In the genomic region with DNA sequence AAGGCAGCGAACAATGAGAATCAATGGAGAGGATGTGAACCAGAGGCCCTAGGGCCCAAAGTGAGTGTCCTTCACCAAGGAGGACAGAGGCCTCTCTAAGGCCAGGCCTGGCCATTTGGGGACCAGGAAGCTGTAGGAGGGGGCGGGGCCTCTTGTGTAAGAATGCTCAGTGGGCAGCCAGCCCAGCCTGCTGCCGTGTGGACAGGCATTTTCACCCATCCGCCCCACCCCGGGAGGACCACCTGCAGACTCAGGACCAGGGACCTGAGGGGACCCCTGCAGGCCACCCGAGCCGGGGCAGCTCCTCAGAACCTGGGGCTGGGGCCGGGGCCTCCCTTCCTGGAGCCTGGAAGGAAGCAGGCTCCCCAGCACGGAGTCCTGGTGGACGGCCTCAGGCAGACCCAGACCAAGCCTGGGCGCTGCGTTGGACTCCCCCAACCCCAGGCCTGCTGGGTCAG, we compare ENCODE assay signal across 8 cellular contexts. TPM values are rescaled to one million over a fixed set of nuclear protein-coding genes. Genes with fewer than 3 reads are reported as not detected.
DNase-seq lines count a peak whose midpoint lies in the region; ATAC-seq and TF ChIP-seq lines count a peak whose summit lies in the region.

No MANE protein-coding gene starts in this region.

- H3K79me2 ChIP-seq in OCI-LY1 (ENCODE audit: insufficient read depth, low read length): peaks cover 5% of the 10 kb centered on the region; the same call in 1 of the 2 replicates

- H3K4me1 Mint-ChIP-seq in nephron: peaks cover 6% of the 10 kb centered on the region

- H3K27ac Mint-ChIP-seq in nephron: no peak overlapping the region

- H2AFZ ChIP-seq in OCI-LY1 (ENCODE audit: low read length): no peak overlapping the region

- H3K9me3 Mint-ChIP-seq in nephron: no peaks in the 10 kb centered on the region

- no peak for TF ChIP-seq CTCF in C4-2B (conservative IDR thresholded peaks at IDR 0.05)
- TF ChIP-seq CTCF in OCI-LY1 (IDR thresholded peaks at IDR 0.05; ENCODE audit: low read length): no peak
- TF ChIP-seq CTCF in esophagus squamous epithelium (IDR thresholded peaks at IDR 0.05): no peak
- TF ChIP-seq CTCF in nephron (IDR thresholded peaks at IDR 0.05; ENCODE audit: unreplicated experiment in 3 of 3): no peak

- H3K9me3 ChIP-seq in OCI-LY1 (ENCODE audit: low read length) (no peaks in the 10 kb centered on the region), esophagus squamous epithelium (no peaks in the 10 kb centered on the region)

- H3K27me3 Mint-ChIP-seq in nephron (ENCODE audit: low read depth): no peaks in the 10 kb centered on the region

- H4K20me1 ChIP-seq in OCI-LY1 (ENCODE audit: insufficient read depth, low read length): no peaks in the 10 kb centered on the region

- TF ChIP-seq POLR2A in esophagus squamous epithelium (IDR thresholded peaks at IDR 0.05): no peak

- H3K4me3 Mint-ChIP-seq in nephron: peak overlapping the region; percentile 52 to 64 (median 61)

- H3K27ac ChIP-seq in C4-2B: peak overlapping the region; percentile 69
- no peak overlapping the region for H3K27ac ChIP-seq in OCI-LY1 (ENCODE audit: low read depth, low read length, poor library complexity, severe bottlenecking)
- H3K27ac ChIP-seq in esophagus squamous epithelium: peak overlapping the region; percentile 12 to 87 (median 43)

- H3K9me2 ChIP-seq in OCI-LY1 (ENCODE audit: low read depth, low read length): no peaks in the 10 kb centered on the region

- H3K9ac ChIP-seq in OCI-LY1 (ENCODE audit: low read length): no peak overlapping the region; the same call in 1 of the 2 replicates

- H3K27me3 ChIP-seq in OCI-LY1 (ENCODE audit: insufficient read depth, low read length) (peaks cover 4% of the 10 kb centered on the region; the same call in 1 of the 2 replicates), esophagus squamous epithelium (peaks cover 0 to 6% (median 0%) of the 10 kb centered on the region in 4 donors)

- 0 out of 2 replicates have a peak, but pooled peaks cover 6% of the 10 kb centered on the region for H3F3A ChIP-seq in OCI-LY1 (ENCODE audit: insufficient read depth, low read length)

- H3K4me1 ChIP-seq in OCI-LY1 (ENCODE audit: insufficient read depth, low read length, severe bottlenecking) (peaks cover 41% of the 10 kb centered on the region), esophagus squamous epithelium (peaks cover 35 to 65% (median 44%) of the 10 kb centered on the region in 3 donors)

- peak overlapping the region; percentile 99 for H3K4me2 ChIP-seq in OCI-LY1 (ENCODE audit: low read length)

- H3K4me3 ChIP-seq in OCI-LY1 (ENCODE audit: low read depth, low read length, poor library complexity, severe bottlenecking) (peak overlapping the region; percentile 80), esophagus squamous epithelium (peak overlapping the region in 2 of 4 donors; percentile 85 to 93)

- no peaks in the 10 kb centered on the region for H3K36me3 Mint-ChIP-seq in nephron (ENCODE audit: low read depth)

- H3K36me3 ChIP-seq in OCI-LY1 (ENCODE audit: insufficient read depth, low read length): peaks cover 15% of the 10 kb centered on the region; the same call in 1 of the 2 replicates
- peaks cover 0 to 9% (median 5%) of the 10 kb centered on the region in 3 donors for H3K36me3 ChIP-seq in esophagus squamous epithelium

- DNase-seq in esophagus squamous epithelium (lab: John Stamatoyannopoulos, UW) (no peak), NOMO-1 treated with dmso at 0.1 percent for 144 hours (lab: John Stamatoyannopoulos, UW; ENCODE audit: unreplicated experiment) (no peak), NCI-H1417 (lab: John Stamatoyannopoulos, UW) (no peak)
- DNase-seq in stimulated activated naive CD4-positive, alpha-beta T cell treated with Interleukin-2 at 50 U/mL for 16 hours (lab: John Stamatoyannopoulos, UW): no peak

- 42 to 75% methylated on average over 2 of the region's 12 CpGs for WGBS in esophagus squamous epithelium, 2 donors

- no peak for ATAC-seq in GM21447 (IDR thresholded peaks at IDR 0.05; ENCODE audit: unreplicated experiment)

- intact Hi-C loops in esophagus squamous epithelium (cut with DNase I): no loop called here

RNA-seq across cellular contexts. Expression of a gene that starts 1.7 kb away (rescaled TPM):
- 10 to 100 TPM; 39.3 to 55.1 (median 45.8) TPM for total RNA-seq in esophagus squamous epithelium

RNA-seq across cellular contexts. Expression of a gene that starts 13.5 kb away (rescaled TPM):
- 1 to 10 TPM; 1.6 to 4.5 (median 3.4) TPM for total RNA-seq in esophagus squamous epithelium

RNA-seq across cellular contexts. Expression of a gene that starts 16.8 kb away (rescaled TPM):
- total RNA-seq in esophagus squamous epithelium: 10 to 100 TPM; 23.9 to 36.3 (median 27.0) TPM
